Comparison of ENCODE assay signal across 1 cellular context in genomic region chr17:75855310-75856061, GRCh38.
TF ChIP-seq lines count a peak whose summit lies in the region.

WBP2 (minus strand) TSS chr17:75855335; CDS start chr17:75855297, 38 bp downstream.

TF ChIP-seq in HepG2, 621 proteins besides CTCF, POLR2A, EP300 and RAD21 (continued from another document and continues in another):
- TF ChIP-seq ATF4 (CRISPR knock-in tag; IDR thresholded peaks at IDR 0.05) = peak in 1 of 2 experiments; percentile 70; a peak in 2 of 4 replicates
- TF ChIP-seq ZNF790 (CRISPR knock-in tag; IDR thresholded peaks at IDR 0.05; ENCODE audit: borderline replicate concordance) = no peak
- TF ChIP-seq ZNF644 (CRISPR knock-in tag; IDR thresholded peaks at IDR 0.05; ENCODE audit: low read depth) = no peak
- TF ChIP-seq CC2D1A (CRISPR knock-in tag; IDR thresholded peaks at IDR 0.05) = no peak; the same call in 1 of the 2 replicates
- TF ChIP-seq THRA (CRISPR knock-in tag; IDR thresholded peaks at IDR 0.05; ENCODE audit: borderline replicate concordance) = peak; percentile 65
- TF ChIP-seq KLF6 (CRISPR knock-in tag; IDR thresholded peaks at IDR 0.05) = peak; percentile 88; the same call in 1 of the 2 replicates
- TF ChIP-seq ZNF720 (CRISPR knock-in tag; IDR thresholded peaks at IDR 0.05) = no peak
- peak; percentile 79 for TF ChIP-seq HDAC2 (CRISPR knock-in tag; IDR thresholded peaks at IDR 0.05)
- TF ChIP-seq ATRX (CRISPR knock-in tag; IDR thresholded peaks at IDR 0.05; ENCODE audit: borderline replicate concordance) = no peak
- peak; percentile 99 for TF ChIP-seq POLR2G (IDR thresholded peaks at IDR 0.05; ENCODE audit: low read depth, low read length)
- TF ChIP-seq ZBTB7A (CRISPR knock-in tag; IDR thresholded peaks at IDR 0.05) = peak; percentile 87; the same call in 1 of the 2 replicates
- TF ChIP-seq ZFY (CRISPR knock-in tag; IDR thresholded peaks at IDR 0.05) = peak; percentile 89
- no peak for TF ChIP-seq ZFP36 (IDR thresholded peaks at IDR 0.05; ENCODE audit: borderline replicate concordance, low read depth, low read length, partially characterized antibody)
- peak; percentile 62 for TF ChIP-seq SAFB2 (CRISPR knock-in tag; IDR thresholded peaks at IDR 0.05; ENCODE audit: borderline replicate concordance, low read depth)
- peak; percentile 2; the same call in 1 of the 2 replicates for TF ChIP-seq ATF3 (CRISPR knock-in tag; IDR thresholded peaks at IDR 0.05)
- TF ChIP-seq SNAPC2 (CRISPR knock-in tag; IDR thresholded peaks at IDR 0.05) = 0 out of 2 replicates have a peak, but pooled peaks have one; percentile 31
- peak; percentile 84 for TF ChIP-seq GATA4 (IDR thresholded peaks at IDR 0.05; ENCODE audit: borderline replicate concordance, low read depth)
- 0 out of 2 replicates have a peak, but pooled peaks have one; percentile 87 for TF ChIP-seq FOXO4 (CRISPR knock-in tag; conservative IDR thresholded peaks at IDR 0.05)
- peak; percentile 19; the same call in 1 of the 2 replicates for TF ChIP-seq SMC3 (IDR thresholded peaks at IDR 0.05; ENCODE audit: low read length)
- TF ChIP-seq ZNF12 (CRISPR knock-in tag; IDR thresholded peaks at IDR 0.05) = no peak
- no peak for TF ChIP-seq ZNF3 (CRISPR knock-in tag; IDR thresholded peaks at IDR 0.05)
- peak; percentile 66; the same call in 1 of the 2 replicates for TF ChIP-seq ZNF615 (CRISPR knock-in tag; IDR thresholded peaks at IDR 0.05; ENCODE audit: borderline replicate concordance)
- peak; percentile 79 for TF ChIP-seq TFDP2 (CRISPR knock-in tag; IDR thresholded peaks at IDR 0.05)
- TF ChIP-seq BRF2 (CRISPR knock-in tag; IDR thresholded peaks at IDR 0.05) = 0 out of 2 replicates have a peak, but pooled peaks have one; percentile 54
- TF ChIP-seq DNMT1 (CRISPR knock-in tag; IDR thresholded peaks at IDR 0.05) = peak; percentile 98
- TF ChIP-seq ARID3A (IDR thresholded peaks at IDR 0.05; ENCODE audit: low read depth, low read length) = peak; percentile 36; the same call in 1 of the 2 replicates
- peak; percentile 84; the same call in 1 of the 2 replicates for TF ChIP-seq ARHGAP35 (CRISPR knock-in tag; IDR thresholded peaks at IDR 0.05; ENCODE audit: borderline replicate concordance)
- TF ChIP-seq SMAD1 (CRISPR knock-in tag; IDR thresholded peaks at IDR 0.05; ENCODE audit: borderline replicate concordance, low read depth) = peak; percentile 87
- no peak for TF ChIP-seq CSRNP2 (CRISPR knock-in tag; conservative IDR thresholded peaks at IDR 0.05; ENCODE audit: low read depth)
- TF ChIP-seq ASH2L (IDR thresholded peaks at IDR 0.05; ENCODE audit: insufficient read length, low read depth, low read length) = peak; percentile 75
- peak; percentile 100 for TF ChIP-seq HCFC1 (IDR thresholded peaks at IDR 0.05; ENCODE audit: low read depth, low read length)
- peak; percentile 91 for TF ChIP-seq ZMYM4 (CRISPR knock-in tag; IDR thresholded peaks at IDR 0.05)
- TF ChIP-seq ZNF510 (CRISPR knock-in tag; IDR thresholded peaks at IDR 0.05; ENCODE audit: low read depth) = no peak
- TF ChIP-seq ZNF782 (CRISPR knock-in tag; IDR thresholded peaks at IDR 0.05; ENCODE audit: borderline replicate concordance) = peak; percentile 95
- peak; percentile 92; the same call in 1 of the 2 replicates for TF ChIP-seq AKAP8 (CRISPR knock-in tag; IDR thresholded peaks at IDR 0.05)
- peak; percentile 82; the same call in 1 of the 2 replicates for TF ChIP-seq DMAP1 (CRISPR knock-in tag; IDR thresholded peaks at IDR 0.05)
- TF ChIP-seq ZBTB37 (CRISPR knock-in tag; IDR thresholded peaks at IDR 0.05) = 0 out of 2 replicates have a peak, but pooled peaks have one; percentile 57
- no peak for TF ChIP-seq RERE (CRISPR knock-in tag; IDR thresholded peaks at IDR 0.05; ENCODE audit: low read depth)
- no peak for TF ChIP-seq SMARCE1 (IDR thresholded peaks at IDR 0.05; ENCODE audit: borderline replicate concordance)
- no peak for TF ChIP-seq ZUFSP (CRISPR knock-in tag; IDR thresholded peaks at IDR 0.05; ENCODE audit: borderline replicate concordance)
- TF ChIP-seq SRSF1 (optimal IDR thresholded peaks at IDR 0.05; ENCODE audit: low read depth, low read length) = peak; percentile 92
